ENCODE assay signal across 8 cellular contexts in genomic region chr13:111460548-111461444, GRCh38.
A peak's percentile ranks its signal among the peaks of the same experiment; 100 is the strongest.
DNase-seq lines count a peak whose midpoint lies in the region; ATAC-seq and TF ChIP-seq lines count a peak whose summit lies in the region.

No MANE protein-coding gene starts in this region.

- ATAC-seq in HG02852 (IDR thresholded peaks at IDR 0.05; ENCODE audit: unreplicated experiment), result no peak
- no peak for ATAC-seq in GM21367 (IDR thresholded peaks at IDR 0.05; ENCODE audit: unreplicated experiment)

- no peak overlapping the region for H3K4me3 ChIP-seq in foreskin fibroblast (ENCODE audit: low read depth in 1 of 2, low read length in 2 of 2)

- TF ChIP-seq CTCF in foreskin fibroblast (IDR thresholded peaks at IDR 0.05; ENCODE audit: low read depth, low read length), result peak; percentile 55

- DNase-seq in DMS153 (lab: John Stamatoyannopoulos, UW) (peak; percentile 55), HuH-7 (ENCODE audit: low spot score) (peak; percentile 48), SHP77 treated with DMSO at 0.1 percent for 48 hours (lab: John Stamatoyannopoulos, UW) (peak; percentile 72), foreskin fibroblast (peak; percentile 35 to 73), posterior cingulate gyrus (peak; percentile 42 to 95 (median 71)), SKM-1 treated with dmso at 0.1 percent for 144 hours (lab: John Stamatoyannopoulos, UW; ENCODE audit: unreplicated experiment) (no peak)

- intact Hi-C loops in posterior cingulate gyrus (cut with DNase I), result loop anchor here (5.0 kb wide), 1 partner anchor 388 kb away; no protein-coding TSS in a partner anchor
